Comparison of ENCODE assay signal across 13 cellular contexts in genomic region chr1:54282101-54282847, GRCh38.
DNase-seq lines count a peak whose midpoint lies in the region; ATAC-seq and TF ChIP-seq lines count a peak whose summit lies in the region.
"Had no signal": no experiment of that assay in that cellular context is flagged by ENCODE, and none has a peak within 500 bp of the region (broad histone marks: within the 10 kb centered on the region; RNA-seq: fewer than 3 reads in every experiment).

No MANE protein-coding gene starts in this region.

- intact Hi-C loops in esophagus muscularis mucosa (cut with DNase I): no loop called here
- intact Hi-C loops in stomach (cut with DNase I; ENCODE audit: low total_unique reads): no loop called here

- no peaks in the 10 kb centered on the region for H3K9me2 ChIP-seq in GM23338 (ENCODE audit: insufficient read depth)

- WGBS in esophagus muscularis mucosa: 88% methylated on average over 8 of the region's 16 CpGs
- WGBS in stomach, 5 donors: 68 to 81% (median 70%) methylated on average over 16 of the region's 16 CpGs

- H3K36me3 ChIP-seq in esophagus muscularis mucosa: peaks cover 0 to 16% (median 9%) of the 10 kb centered on the region in 4 donors
- peaks cover 0 to 12% (median 11%) of the 10 kb centered on the region in 4 donors for H3K36me3 ChIP-seq in stomach
- H3K36me3 ChIP-seq in GM23338 (ENCODE audit: insufficient read depth): no peaks in the 10 kb centered on the region
- H3K36me3 ChIP-seq: MG63 had no signal

- H3K27me3 Mint-ChIP-seq in activated CD8-positive, alpha-beta memory T cell treated with anti-CD3 and anti-CD28 coated beads, Interleukin-2, amount 10 ng/mL, durations not matched to agents 7 days and 5 days: no peaks in the 10 kb centered on the region
- H3K27me3 Mint-ChIP-seq in GM23338 (ENCODE audit: insufficient read depth, low read depth, poor library complexity): peaks cover 15% of the 10 kb centered on the region

- H3K9me3 ChIP-seq in esophagus muscularis mucosa (no peaks in the 10 kb centered on the region), stomach (no peaks in the 10 kb centered on the region)
- H3K9me3 ChIP-seq: MG63 had no signal

- no peak for TF ChIP-seq EP300 in esophagus muscularis mucosa (IDR thresholded peaks at IDR 0.05)
- TF ChIP-seq EP300 in stomach (IDR thresholded peaks at IDR 0.05): no peak

- peaks cover 10% of the 10 kb centered on the region for H3K36me3 Mint-ChIP-seq in activated CD8-positive, alpha-beta memory T cell treated with anti-CD3 and anti-CD28 coated beads, Interleukin-2, amount 10 ng/mL, durations not matched to agents 7 days and 5 days
- H3K36me3 Mint-ChIP-seq in GM23338 (ENCODE audit: low read depth): peaks cover 15% of the 10 kb centered on the region

- no peak for TF ChIP-seq CTCF in VCaP (conservative IDR thresholded peaks at IDR 0.05)
- no peak for TF ChIP-seq CTCF in esophagus muscularis mucosa (IDR thresholded peaks at IDR 0.05)
- no peak for TF ChIP-seq CTCF in stomach (IDR thresholded peaks at IDR 0.05)
- TF ChIP-seq CTCF in GM23338 (conservative IDR thresholded peaks at IDR 0.05; ENCODE audit: low read depth in 2 of 2): no peak

- H3K4me1 ChIP-seq in esophagus muscularis mucosa: peaks cover 62 to 88% (median 85%) of the 10 kb centered on the region in 4 donors
- peaks cover 75 to 99% (median 85%) of the 10 kb centered on the region in 4 donors for H3K4me1 ChIP-seq in stomach
- H3K4me1 ChIP-seq in GM23338 (ENCODE audit: insufficient read depth): peaks cover 34% of the 10 kb centered on the region

- H3K27ac ChIP-seq in VCaP: peak overlapping the region; percentile 15; the same call in 1 of the 2 replicates
- H3K27ac ChIP-seq in esophagus muscularis mucosa (replicated peaks in 1 of 4): peak overlapping the region; percentile 13 to 57 (median 20)
- peak overlapping the region in 4 of 5 donors; percentile 51 to 95 (median 93) for H3K27ac ChIP-seq in stomach
- no peak overlapping the region for H3K27ac ChIP-seq in GM23338 (ENCODE audit: low read depth)

- H3K9me3 Mint-ChIP-seq in activated CD8-positive, alpha-beta memory T cell treated with anti-CD3 and anti-CD28 coated beads, Interleukin-2, amount 10 ng/mL, durations not matched to agents 7 days and 5 days (ENCODE audit: low read depth): no peaks in the 10 kb centered on the region
- no peaks in the 10 kb centered on the region for H3K9me3 Mint-ChIP-seq in GM23338

- ATAC-seq in activated CD8-positive, alpha-beta memory T cell treated with anti-CD3 and anti-CD28 coated beads, Interleukin-2, amount 10 ng/mL, durations not matched to agents 7 days and 5 days: no peak
- no peak for ATAC-seq in HG02798 (IDR thresholded peaks at IDR 0.05; ENCODE audit: poor library complexity, unreplicated experiment)
- ATAC-seq in HG03108 (IDR thresholded peaks at IDR 0.05; ENCODE audit: unreplicated experiment): no peak
- ATAC-seq in GM23338: no peak
- ATAC-seq: left ventricle myocardium superior had no signal

- TF ChIP-seq POLR2A in esophagus muscularis mucosa (IDR thresholded peaks at IDR 0.05; ENCODE audit: low read depth) (no peak), stomach (IDR thresholded peaks at IDR 0.05) (no peak)

- H3K4me3 Mint-ChIP-seq in activated CD8-positive, alpha-beta memory T cell treated with anti-CD3 and anti-CD28 coated beads, Interleukin-2, amount 10 ng/mL, durations not matched to agents 7 days and 5 days: no peak overlapping the region
- H3K4me3 Mint-ChIP-seq in GM23338: no peak overlapping the region

- H3F3A ChIP-seq in GM23338 (replicated peaks; ENCODE audit: low read depth): peaks cover 5% of the 10 kb centered on the region

- H3K27ac Mint-ChIP-seq in activated CD8-positive, alpha-beta memory T cell treated with anti-CD3 and anti-CD28 coated beads, Interleukin-2, amount 10 ng/mL, durations not matched to agents 7 days and 5 days: peak overlapping the region; percentile 97
- no peak overlapping the region; the same call in 1 of the 2 replicates for H3K27ac Mint-ChIP-seq in GM23338

- no peak overlapping the region for H3K4me2 ChIP-seq in GM23338

- H3K27me3 ChIP-seq in esophagus muscularis mucosa: no peaks in the 10 kb centered on the region
- H3K27me3 ChIP-seq in stomach: no peaks in the 10 kb centered on the region
- H3K27me3 ChIP-seq in GM23338 (ENCODE audit: insufficient read depth): no peaks in the 10 kb centered on the region
- H3K27me3 ChIP-seq: MG63 had no signal

- H2AFZ ChIP-seq in GM23338: no peak overlapping the region

- peaks cover 57% of the 10 kb centered on the region for H3K79me2 ChIP-seq in GM23338 (replicated peaks; ENCODE audit: insufficient read depth)

- H4K20me1 ChIP-seq in GM23338 (replicated peaks; ENCODE audit: insufficient read depth): peaks cover 8% of the 10 kb centered on the region

- H3K4me1 Mint-ChIP-seq in activated CD8-positive, alpha-beta memory T cell treated with anti-CD3 and anti-CD28 coated beads, Interleukin-2, amount 10 ng/mL, durations not matched to agents 7 days and 5 days: peaks cover 84% of the 10 kb centered on the region
- peaks cover 51% of the 10 kb centered on the region for H3K4me1 Mint-ChIP-seq in GM23338

- H3K4me3 ChIP-seq in esophagus muscularis mucosa (no peak overlapping the region), stomach (no peak overlapping the region), GM23338 (no peak overlapping the region)
- H3K4me3 ChIP-seq: MG63 had no signal

- no peak for DNase-seq in activated CD8-positive, alpha-beta memory T cell treated with anti-CD3 and anti-CD28 coated beads, Interleukin-2, amount 10 ng/mL, durations not matched to agents 7 days and 5 days
- no peak for DNase-seq in activated CD8-positive, alpha-beta memory T cell treated with anti-CD3 and anti-CD28 coated beads, Interleukin-2, amount 50 U/mL, for 48 hours
- DNase-seq in esophagus muscularis mucosa (ENCODE audit: extremely low spot score) (no peak), stomach (no peak), GM23338 (ENCODE audit: low spot score) (no peak)
- DNase-seq: GDM1, left ventricle myocardium superior, MG63, NCI-H187 treated with DMSO at 0.1 percent for 48 hours, NCI-H524 had no signal

- CTCF ChIA-PET in activated CD8-positive, alpha-beta memory T cell treated with anti-CD3 and anti-CD28 coated beads, Interleukin-2, amount 10 ng/mL, durations not matched to agents 7 days and 5 days (lab: Charles Lee): interaction anchor here (0.7 kb wide), 1 partner anchor 123 kb away, joined by 4 read pairs; no protein-coding TSS in a partner anchor

TF ChIP-seq in GM23338, 12 proteins besides CTCF, POLR2A, EP300 and RAD21:
- no peak for TF ChIP-seq EZH2phosphoT487 (IDR thresholded peaks at IDR 0.05; ENCODE audit: unreplicated experiment)
TF ChIP-seq in GM23338: peak in this region for 0.
